Comparison of ENCODE assay signal across 8 cellular contexts in the genomic region with DNA sequence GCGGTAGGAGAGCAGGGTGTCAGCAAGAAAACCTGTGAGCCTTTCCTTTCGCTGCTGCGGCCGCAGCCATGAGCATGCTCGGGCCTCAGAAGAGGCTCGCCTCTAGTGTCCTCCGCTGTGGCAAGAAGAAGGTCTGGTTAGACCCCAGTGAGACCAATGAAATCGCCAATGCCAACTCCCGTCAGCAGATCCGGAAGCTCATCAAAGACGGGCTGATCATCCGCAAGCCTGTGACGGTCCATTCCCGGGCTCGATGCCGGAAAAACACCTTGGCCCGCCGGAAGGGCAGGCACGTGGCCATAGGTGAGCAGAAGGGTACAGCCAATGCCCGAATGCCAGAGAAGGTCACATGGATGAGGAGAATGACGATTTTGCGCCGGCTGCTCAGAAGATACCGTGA. TPM values are rescaled to one million over a fixed set of nuclear protein-coding genes. Genes with fewer than 3 reads are reported as not detected.
"Had no signal": no experiment of that assay in that cellular context is flagged by ENCODE, and none has a peak within 500 bp of the region (broad histone marks: within the 10 kb centered on the region; RNA-seq: fewer than 3 reads in every experiment).

No MANE protein-coding gene starts in this region.

RNA-seq across cellular contexts. Expression of a gene that starts 59.5 kb away (rescaled TPM):
- total RNA-seq: K562, M059J, NCI-H460, OCI-LY7, Peyer's patch, Right ventricle myocardium superior, SJSA1 had no signal
- polyA plus RNA-seq: K562, SK-N-SH had no signal
